Comparison of ENCODE assay signal across 17 cellular contexts in the genomic region with DNA sequence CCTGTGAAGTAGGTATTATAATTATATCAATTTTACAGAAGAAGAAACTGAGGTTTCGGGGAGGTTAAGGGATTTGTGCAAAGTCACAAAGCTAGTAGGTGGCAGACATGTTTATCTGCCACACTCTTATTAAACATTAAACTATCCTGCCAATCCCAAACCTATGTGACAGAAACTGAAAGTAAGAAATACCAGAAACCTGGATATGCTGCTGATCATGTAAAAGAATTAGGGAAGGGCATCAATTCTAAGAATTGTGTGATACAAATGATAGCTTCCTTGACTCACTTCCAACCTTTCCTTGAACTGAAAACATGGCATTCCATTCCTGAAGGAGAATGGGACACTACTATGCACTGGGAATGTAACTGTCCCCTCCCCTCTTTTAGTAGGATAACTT. TPM values are rescaled to one million over a fixed set of nuclear protein-coding genes. Genes with fewer than 3 reads are reported as not detected.
DNase-seq lines count a peak whose midpoint lies in the region; ATAC-seq, FAIRE-seq and TF ChIP-seq lines count a peak whose summit lies in the region.
"Had no signal": no experiment of that assay in that cellular context is flagged by ENCODE, and none has a peak within 500 bp of the region (broad histone marks: within the 10 kb centered on the region; RNA-seq: fewer than 3 reads in every experiment).

No MANE protein-coding gene starts in this region.

- H3K36me3 ChIP-seq in DND-41 (ENCODE audit: insufficient read depth, low read length) (peaks cover 12% of the 10 kb centered on the region; the same call in 1 of the 2 replicates), RWPE2 (ENCODE audit: low read depth) (peaks cover 10% of the 10 kb centered on the region; the same call in 1 of the 2 replicates)
- H3K36me3 ChIP-seq: transverse colon had no signal

- TF ChIP-seq RAD21 in A549 (conservative IDR thresholded peaks at IDR 0.05 in 1 of 2, IDR thresholded peaks at IDR 0.05 in 1 of 2), result no peak

- no peaks in the 10 kb centered on the region for H3K27me3 ChIP-seq in DND-41 (ENCODE audit: insufficient read depth, low read length, poor library complexity)
- H3K27me3 ChIP-seq in RWPE2 (ENCODE audit: insufficient read depth, poor library complexity, severe bottlenecking), result no peaks in the 10 kb centered on the region
- H3K27me3 ChIP-seq: hepatocyte, transverse colon had no signal

- no peak for DNase-seq in A549 (ENCODE audit: low read depth in 1 of 2, low spot score in 1 of 2)
- DNase-seq in DND-41, result no peak
- no peak for DNase-seq in RWPE2 (ENCODE audit: low spot score)
- no peak for DNase-seq in left lobe of liver (ENCODE audit: low spot score)
- DNase-seq in stimulated activated CD8-positive, alpha-beta memory T cell treated with anti-CD3 and anti-CD28 coated beads, Interleukin-4, amount 100 ng/mL, for 48 hours, result no peak
- DNase-seq in endothelial cell (ENCODE audit: low spot score), result no peak
- DNase-seq: activated CD8-positive, alpha-beta memory T cell treated with anti-CD3 and anti-CD28 coated beads for 24 hours; activated gamma-delta T cell; DMS53; HCEC 1CT; NCI-H1417; transverse colon had no signal

- H3K27ac Mint-ChIP-seq in endothelial cell (ENCODE audit: unreplicated experiment), result no peak overlapping the region
- H3K27ac Mint-ChIP-seq: progenitor cell of endocrine pancreas had no signal

- H3K36me3 Mint-ChIP-seq in endothelial cell (ENCODE audit: low read depth, unreplicated experiment), result no peaks in the 10 kb centered on the region

- POLR2A ChIA-PET in A549 (lab: Yijun Ruan, JAX), result interaction anchor here (0.6 to 2.6 kb wide), 3 partner anchors 17 to 90 kb away, joined by 3 to 13 read pairs (median 4); partner anchors contain the start of gene TAOK3

- H3K4me1 ChIP-seq in A549 (peaks cover 45% of the 10 kb centered on the region), DND-41 (ENCODE audit: insufficient read depth, low read length) (peaks cover 44% of the 10 kb centered on the region), RWPE2 (ENCODE audit: insufficient read depth, poor library complexity, severe bottlenecking) (peaks cover 46% of the 10 kb centered on the region)

- H3K27ac ChIP-seq in A549 (peak overlapping the region; percentile 51 to 68; a peak in 3 of 6 replicates), DND-41 (ENCODE audit: low read length) (no peak overlapping the region), RWPE2 (ENCODE audit: poor library complexity, severe bottlenecking) (peak overlapping the region; percentile 86)

- H3K9me3 ChIP-seq in A549 (no peaks in the 10 kb centered on the region), DND-41 (ENCODE audit: insufficient read depth, low read length, severe bottlenecking) (no peaks in the 10 kb centered on the region), RWPE2 (ENCODE audit: severe bottlenecking) (peaks cover 4% of the 10 kb centered on the region)
- H3K9me3 ChIP-seq: transverse colon had no signal

- H3K4me3 ChIP-seq in A549 (no peak overlapping the region), DND-41 (ENCODE audit: low read depth in 1 of 2, low read length in 2 of 2) (no peak overlapping the region), RWPE2 (ENCODE audit: severe bottlenecking) (no peak overlapping the region)
- H3K4me3 ChIP-seq: hepatocyte, transverse colon had no signal

- WGBS in A549 (ENCODE audit: missing lambda C conversion rate), result 93% methylated on average over 1 of the region's 1 CpG

- no peak overlapping the region for H2AFZ ChIP-seq in DND-41 (ENCODE audit: low read depth, low read length)
- H2AFZ ChIP-seq: hepatocyte had no signal

- H3K4me2 ChIP-seq in A549, result peak overlapping the region; percentile 81
- peak overlapping the region; percentile 84 for H3K4me2 ChIP-seq in DND-41 (ENCODE audit: insufficient read depth, low read length)

- H4K20me1 ChIP-seq in DND-41 (ENCODE audit: insufficient read depth, low read length), result peaks cover 9% of the 10 kb centered on the region; the same call in 1 of the 2 replicates

- no peak for TF ChIP-seq EP300 in A549 (IDR thresholded peaks at IDR 0.05)

- H3K27me3 Mint-ChIP-seq in endothelial cell (ENCODE audit: unreplicated experiment), result no peaks in the 10 kb centered on the region
- H3K27me3 Mint-ChIP-seq: progenitor cell of endocrine pancreas had no signal

- no peak for FAIRE-seq in A549 (lab: Jason Lieb, UNC)
- FAIRE-seq: TTC549 had no signal

- no peak for TF ChIP-seq POLR2A in A549 (IDR thresholded peaks at IDR 0.05; ENCODE audit: low read length)

- H3K4me3 Mint-ChIP-seq in endothelial cell (ENCODE audit: unreplicated experiment), result no peak overlapping the region

- H3K4me1 Mint-ChIP-seq in endothelial cell (ENCODE audit: unreplicated experiment), result peaks cover 20% of the 10 kb centered on the region

- CTCF ChIA-PET in A549 (lab: Yijun Ruan, JAX), result interaction anchor here (1.1 to 5.8 kb wide), 3 partner anchors 20 to 56 kb away, joined by 3 to 38 read pairs (median 6); partner anchors contain the start of gene SUDS3

- ATAC-seq in A549 (no peak; a peak in 2 of 6 replicates), DND-41 (ENCODE audit: insufficient read depth, low read depth) (no peak), RWPE2 (ENCODE audit: low read depth) (no peak), left lobe of liver (peak; percentile 44), HG02678 (IDR thresholded peaks at IDR 0.05; ENCODE audit: unreplicated experiment) (no peak), GM19395 (IDR thresholded peaks at IDR 0.05; ENCODE audit: unreplicated experiment) (no peak)

- no peaks in the 10 kb centered on the region for H3K9me3 Mint-ChIP-seq in endothelial cell (ENCODE audit: unreplicated experiment)

- H3K79me2 ChIP-seq in DND-41 (ENCODE audit: insufficient read depth, low read length), result peaks cover 84% of the 10 kb centered on the region

- no peak overlapping the region for H3K9ac ChIP-seq in DND-41 (ENCODE audit: low read depth, low read length)

- TF ChIP-seq CTCF in A549 (IDR thresholded peaks at IDR 0.05) (no peak), DND-41 (IDR thresholded peaks at IDR 0.05; ENCODE audit: borderline replicate concordance, extremely low read depth, low read length, poor library complexity, severe bottlenecking) (no peak), RWPE2 (IDR thresholded peaks at IDR 0.05; ENCODE audit: poor library complexity, severe bottlenecking) (no peak), endothelial cell (IDR thresholded peaks at IDR 0.05; ENCODE audit: unreplicated experiment) (no peak)

TF ChIP-seq in A549, 52 proteins besides CTCF, POLR2A, EP300 and RAD21:
- TF ChIP-seq FOSL2 (IDR thresholded peaks at IDR 0.05), result no peak
- TF ChIP-seq FOSL2 (CRISPR knock-in tag; IDR thresholded peaks at IDR 0.05), result no peak
- no peak for TF ChIP-seq CHD2 (IDR thresholded peaks at IDR 0.05; ENCODE audit: low read length, partially characterized antibody)
- TF ChIP-seq HEYL (CRISPR knock-in tag; IDR thresholded peaks at IDR 0.05), result no peak
- no peak for TF ChIP-seq GATA3 (IDR thresholded peaks at IDR 0.05; ENCODE audit: borderline replicate concordance)
- TF ChIP-seq ZC3H11A (IDR thresholded peaks at IDR 0.05), result no peak
- TF ChIP-seq CEBPB (IDR thresholded peaks at IDR 0.05), result no peak
- no peak for TF ChIP-seq RCOR1 (IDR thresholded peaks at IDR 0.05; ENCODE audit: low read depth, low read length)
- TF ChIP-seq MYC (IDR thresholded peaks at IDR 0.05; ENCODE audit: borderline replicate concordance, low read length), result no peak
- no peak for TF ChIP-seq EHMT2 (IDR thresholded peaks at IDR 0.05; ENCODE audit: low read depth)
- TF ChIP-seq RARB (CRISPR knock-in tag; IDR thresholded peaks at IDR 0.05), result no peak

RNA-seq across cellular contexts. Expression of gene TAOK3, which starts 16.9 kb away (rescaled TPM):
- polyA plus RNA-seq in A549 (2011; rRNA removed) (27.6 and 32.4 TPM in 2 replicates), A549 (2017; fragmentation: RNase III; extraction: RNeasy Plus Mini Kit Qiagen cat#74134 plus additional on column Dnase treatment) (10.6 to 13.7 TPM (median 13.1 TPM) in 3 replicates)
- polyA plus RNA-seq in A549 (2012; cell fraction: cytosol; rRNA removed), result 7.5 and 8.7 TPM in 2 replicates
- 6.7 and 11.0 TPM in 2 replicates for polyA plus RNA-seq in A549 (2012; cell fraction: nucleus; rRNA removed)
- 30.7 and 31.9 TPM in 2 replicates for polyA minus RNA-seq in A549 (2011; rRNA and poly(A)+ RNA removed)
- total RNA-seq in left lobe of liver (15.5 TPM), endothelial cell (ENCODE audit: unreplicated experiment) (16.5 TPM)

RNA-seq across cellular contexts. Expression of gene SUDS3, which starts 20.5 kb away (rescaled TPM):
- polyA plus RNA-seq in A549 (2011; rRNA removed), result 31.9 and 36.5 TPM in 2 replicates
- 11.4 and 13.7 TPM in 2 replicates for polyA plus RNA-seq in A549 (2012; cell fraction: cytosol; rRNA removed)
- polyA plus RNA-seq in A549 (2012; cell fraction: nucleus; rRNA removed), result 20.9 and 33.3 TPM in 2 replicates
- polyA plus RNA-seq in A549 (2017; fragmentation: RNase III; extraction: RNeasy Plus Mini Kit Qiagen cat#74134 plus additional on column Dnase treatment), result 17.9 to 20.3 TPM (median 18.4 TPM) in 3 replicates
- 24.4 and 28.7 TPM in 2 replicates for polyA minus RNA-seq in A549 (2011; rRNA and poly(A)+ RNA removed)
- 10.8 TPM for total RNA-seq in left lobe of liver
- 27.2 TPM for total RNA-seq in endothelial cell (ENCODE audit: unreplicated experiment)
